17 cellular contexts compared by ENCODE assay signal in the genomic region with DNA sequence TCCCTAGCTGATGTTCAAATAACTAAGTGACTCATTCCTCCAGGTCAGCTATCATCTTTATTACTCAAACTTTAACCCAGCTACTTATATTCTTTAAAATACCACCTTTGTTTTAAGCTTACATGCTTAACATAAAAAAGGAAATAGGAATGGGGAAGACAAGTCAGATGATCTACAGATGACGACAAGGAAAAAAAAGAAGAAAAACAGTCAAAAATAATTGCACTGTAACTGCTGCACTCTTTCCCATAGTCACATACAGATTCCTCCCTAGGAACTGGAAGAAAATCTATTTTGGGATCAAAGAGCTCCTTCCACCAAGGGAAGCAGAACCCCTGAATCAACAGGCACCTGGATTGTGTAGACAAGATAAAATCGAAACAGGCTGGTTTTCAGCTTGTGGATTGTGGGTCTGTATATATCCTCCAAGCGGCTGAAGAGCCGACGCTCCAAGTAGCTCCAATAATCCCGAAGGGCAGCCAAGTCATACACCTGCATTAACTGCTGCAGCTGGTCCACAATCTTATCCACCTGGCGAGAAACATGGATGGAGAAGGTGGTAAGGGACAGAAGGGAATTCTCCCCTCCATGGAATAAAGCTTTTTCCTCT. TPM values are rescaled to one million over a fixed set of nuclear protein-coding genes. Genes with fewer than 3 reads are reported as not detected.
DNase-seq lines count a peak whose midpoint lies in the region; ATAC-seq lines count a peak whose summit lies in the region.
"Had no signal": no experiment of that assay in that cellular context is flagged by ENCODE, and none has a peak within 500 bp of the region (broad histone marks: within the 10 kb centered on the region; RNA-seq: fewer than 3 reads in every experiment).

No MANE protein-coding gene starts in this region.

- H3K4me1 Mint-ChIP-seq in activated naive CD4-positive, alpha-beta T cell treated with anti-CD3 and anti-CD28 coated beads, Interleukin-2, amount 10 ng/mL, durations not matched to agents 7 days and 5 days: peaks cover 30% of the 10 kb centered on the region
- peaks cover 43 to 70% of the 10 kb centered on the region in 2 donors for H3K4me1 Mint-ChIP-seq in stimulated activated naive B cell treated with anti-CD40 and anti-IgM and Interleukin-4, amounts not matched to agents 10 μg/mL and 1 μg/mL and 100 μg/mL, for 72 hours

- H3K9ac ChIP-seq in iPS-15b (ENCODE audit: low read depth, low read length): peak overlapping the region; percentile 24

- no peaks in the 10 kb centered on the region for H3K36me3 ChIP-seq in iPS-15b (ENCODE audit: control insufficient read depth, insufficient read depth, low read length)
- H3K36me3 ChIP-seq: cardiac muscle cell had no signal

- peaks cover 8% of the 10 kb centered on the region for H3K27me3 ChIP-seq in iPS-15b (ENCODE audit: control insufficient read depth, insufficient read depth, low read length)
- H3K27me3 ChIP-seq: cardiac muscle cell, testis had no signal

- peaks cover 3% of the 10 kb centered on the region for H3K36me3 Mint-ChIP-seq in activated naive CD4-positive, alpha-beta T cell treated with anti-CD3 and anti-CD28 coated beads, Interleukin-2, amount 10 ng/mL, durations not matched to agents 7 days and 5 days
- H3K36me3 Mint-ChIP-seq in activated naive CD4-positive, alpha-beta T cell treated with anti-CD3 and anti-CD28 coated beads, Interleukin-2, amount 50 U/mL, for 72 hours: peaks cover 10 to 14% of the 10 kb centered on the region in 2 donors
- peaks cover 49 to 67% of the 10 kb centered on the region in 2 donors for H3K36me3 Mint-ChIP-seq in stimulated activated naive B cell treated with anti-CD40 and anti-IgM and Interleukin-4, amounts not matched to agents 10 μg/mL and 1 μg/mL and 100 μg/mL, for 72 hours

- H3K4me3 ChIP-seq in iPS-15b (ENCODE audit: low read depth, low read length): no peak overlapping the region
- H3K4me3 ChIP-seq: cardiac muscle cell, testis had no signal

- ATAC-seq in activated naive CD4-positive, alpha-beta T cell treated with anti-CD3 and anti-CD28 coated beads, Interleukin-2, amount 50 U/mL, for 72 hours: no peak
- no peak for ATAC-seq in stimulated activated naive B cell treated with anti-CD40 and anti-IgM and Interleukin-4, amounts not matched to agents 10 μg/mL and 1 μg/mL and 100 μg/mL, for 72 hours (replicated peaks)
- no peak for ATAC-seq in HG02571 (IDR thresholded peaks at IDR 0.05; ENCODE audit: unreplicated experiment)
- ATAC-seq in HG03095 (IDR thresholded peaks at IDR 0.05; ENCODE audit: unreplicated experiment): no peak

- in situ Hi-C loops in SK-MEL-5 (cut with HindIII; ENCODE audit: low pct_unique_long_range_greater_than_20kb, low sequenced_read_pairs): no loop called here

- DNase-seq in activated naive CD4-positive, alpha-beta T cell treated with anti-CD3 and anti-CD28 coated beads, Interleukin-2, amount 10 ng/mL, durations not matched to agents 7 days and 5 days: no peak
- DNase-seq in activated naive CD4-positive, alpha-beta T cell treated with anti-CD3 and anti-CD28 coated beads, Interleukin-2, amount 50 U/mL, for 72 hours (ENCODE audit: low spot score in 2 of 2): no peak
- DNase-seq in SK-MEL-5 (ENCODE audit: low read depth, low spot score): peak; percentile 75
- DNase-seq in stimulated activated naive B cell treated with anti-CD40 and anti-IgM and Interleukin-4, amounts not matched to agents 10 μg/mL and 1 μg/mL and 100 μg/mL, for 72 hours: no peak
- DNase-seq in Ammon's horn (ENCODE audit: low spot score): no peak
- DNase-seq: activated CD4-positive, alpha-beta T cell treated with anti-CD3 and anti-CD28 coated beads, Interleukin-2, amount 50 U/mL, for 48 hours; activated gamma-delta T cell treated with Interleukin-2 at 50 U/mL for 16 hours; NCI-H1417 treated with DMSO at 0.1 percent for 48 hours; T1000; testis had no signal

- H3K27ac Mint-ChIP-seq in activated naive CD4-positive, alpha-beta T cell treated with anti-CD3 and anti-CD28 coated beads, Interleukin-2, amount 10 ng/mL, durations not matched to agents 7 days and 5 days: no peak overlapping the region
- no peak overlapping the region for H3K27ac Mint-ChIP-seq in activated naive CD4-positive, alpha-beta T cell treated with anti-CD3 and anti-CD28 coated beads, Interleukin-2, amount 50 U/mL, for 72 hours
- H3K27ac Mint-ChIP-seq in stimulated activated naive B cell treated with anti-CD40 and anti-IgM and Interleukin-4, amounts not matched to agents 10 μg/mL and 1 μg/mL and 100 μg/mL, for 72 hours: peak overlapping the region; percentile 99

- no peaks in the 10 kb centered on the region for H3K9me3 Mint-ChIP-seq in activated naive CD4-positive, alpha-beta T cell treated with anti-CD3 and anti-CD28 coated beads, Interleukin-2, amount 10 ng/mL, durations not matched to agents 7 days and 5 days
- H3K9me3 Mint-ChIP-seq in activated naive CD4-positive, alpha-beta T cell treated with anti-CD3 and anti-CD28 coated beads, Interleukin-2, amount 50 U/mL, for 72 hours: no peaks in the 10 kb centered on the region
- H3K9me3 Mint-ChIP-seq in stimulated activated naive B cell treated with anti-CD40 and anti-IgM and Interleukin-4, amounts not matched to agents 10 μg/mL and 1 μg/mL and 100 μg/mL, for 72 hours: no peaks in the 10 kb centered on the region

- peak overlapping the region; percentile 30 for H3K4me3 Mint-ChIP-seq in activated naive CD4-positive, alpha-beta T cell treated with anti-CD3 and anti-CD28 coated beads, Interleukin-2, amount 10 ng/mL, durations not matched to agents 7 days and 5 days
- H3K4me3 Mint-ChIP-seq in stimulated activated naive B cell treated with anti-CD40 and anti-IgM and Interleukin-4, amounts not matched to agents 10 μg/mL and 1 μg/mL and 100 μg/mL, for 72 hours: peak overlapping the region; percentile 92 to 97

- CTCF ChIA-PET in activated naive CD4-positive, alpha-beta T cell treated with anti-CD3 and anti-CD28 coated beads, Interleukin-2, amount 10 ng/mL, durations not matched to agents 7 days and 5 days (lab: Charles Lee): interaction anchor here (0.8 kb wide), 1 partner anchor 145 kb away, joined by 3 read pairs; no protein-coding TSS in a partner anchor

- H3K27me3 Mint-ChIP-seq in activated naive CD4-positive, alpha-beta T cell treated with anti-CD3 and anti-CD28 coated beads, Interleukin-2, amount 10 ng/mL, durations not matched to agents 7 days and 5 days: peaks cover 14% of the 10 kb centered on the region
- H3K27me3 Mint-ChIP-seq in stimulated activated naive B cell treated with anti-CD40 and anti-IgM and Interleukin-4, amounts not matched to agents 10 μg/mL and 1 μg/mL and 100 μg/mL, for 72 hours: no peaks in the 10 kb centered on the region

- H3K4me1 ChIP-seq in iPS-15b (ENCODE audit: control insufficient read depth, insufficient read depth, low read length): no peaks in the 10 kb centered on the region

- no peaks in the 10 kb centered on the region for H3K9me3 ChIP-seq in iPS-15b (ENCODE audit: control insufficient read depth, insufficient read depth, low read length)
- H3K9me3 ChIP-seq: testis had no signal

RNA-seq across cellular contexts. Expression of a gene that starts 2.0 kb away (rescaled TPM):
- 10 to 100 TPM in 1 of 2 donors, 1 to 10 TPM in 1; 9.9 to 13.7 TPM for total RNA-seq in activated naive CD4-positive, alpha-beta T cell treated with anti-CD3 and anti-CD28 coated beads, Interleukin-2, amount 50 U/mL, for 72 hours
- total RNA-seq in SK-MEL-5 (2014; rRNA removed; shearing (Covaris generic)): 31.8 and 39.0 TPM in 2 replicates
- polyA plus RNA-seq in SK-MEL-5 (2015; cell fraction: cytosol; rRNA removed): 21.8 and 30.5 TPM in 2 replicates
- polyA plus RNA-seq in SK-MEL-5 (2015; cell fraction: nucleus; rRNA removed): 287 and 331 TPM in 2 replicates

RNA-seq across cellular contexts. Expression of a gene that starts 24.3 kb away (rescaled TPM):
- not detected for total RNA-seq in activated naive CD4-positive, alpha-beta T cell treated with anti-CD3 and anti-CD28 coated beads, Interleukin-2, amount 50 U/mL, for 72 hours
- not detected in 2 replicates for total RNA-seq in SK-MEL-5 (2014; rRNA removed; shearing (Covaris generic))
- polyA plus RNA-seq in SK-MEL-5 (2015; cell fraction: cytosol; rRNA removed): not detected in 2 replicates
- polyA plus RNA-seq in SK-MEL-5 (2015; cell fraction: nucleus; rRNA removed): not detected in 2 replicates
- total RNA-seq: cardiac muscle cell, NCI-H460, omental fat pad had no signal
- polyA plus RNA-seq: cardiac muscle cell, liver had no signal

RNA-seq across cellular contexts. Expression of a gene that starts 38.8 kb away (rescaled TPM):
- total RNA-seq in activated naive CD4-positive, alpha-beta T cell treated with anti-CD3 and anti-CD28 coated beads, Interleukin-2, amount 50 U/mL, for 72 hours: 10 to 100 TPM; 27.2 to 28.2 TPM
- total RNA-seq in SK-MEL-5 (2014; rRNA removed; shearing (Covaris generic)): 84.8 and 87.6 TPM in 2 replicates
- 77.3 and 81.5 TPM in 2 replicates for polyA plus RNA-seq in SK-MEL-5 (2015; cell fraction: cytosol; rRNA removed)
- 70.6 and 85.2 TPM in 2 replicates for polyA plus RNA-seq in SK-MEL-5 (2015; cell fraction: nucleus; rRNA removed)
